10 cellular contexts compared by ENCODE assay signal in the genomic region with DNA sequence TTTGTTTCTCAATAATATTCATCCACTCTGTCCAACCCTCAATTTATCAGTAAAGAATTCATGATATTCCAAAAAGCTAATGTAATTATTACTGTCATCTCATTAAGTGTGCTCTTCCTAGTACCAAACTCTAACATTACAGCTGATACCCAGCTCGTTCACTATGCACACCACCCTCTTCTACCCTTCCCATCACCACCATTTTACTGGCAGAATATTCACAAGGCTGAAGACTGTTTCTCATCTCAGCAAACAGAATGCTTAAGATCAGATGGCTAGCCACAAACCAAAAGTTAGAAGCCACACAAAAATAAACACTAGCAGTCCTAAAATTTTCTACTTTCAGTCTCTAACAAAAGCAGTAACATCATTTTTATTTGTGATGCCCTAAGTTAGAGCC.
DNase-seq lines count a peak whose midpoint lies in the region; ATAC-seq and TF ChIP-seq lines count a peak whose summit lies in the region.
"Had no signal": no experiment of that assay in that cellular context is flagged by ENCODE, and none has a peak within 500 bp of the region (broad histone marks: within the 10 kb centered on the region; RNA-seq: fewer than 3 reads in every experiment).

No MANE protein-coding gene starts in this region.

- H3K36me3 Mint-ChIP-seq in natural killer cell, result no peaks in the 10 kb centered on the region

- POLR2A ChIA-PET in AG04450 (lab: Yijun Ruan, JAX), result no interaction called here

- H3K27me3 Mint-ChIP-seq in natural killer cell (ENCODE audit: low read depth in 2 of 2), result no peaks in the 10 kb centered on the region

- H3K4me3 Mint-ChIP-seq in natural killer cell, result peak overlapping the region; percentile 88

- no peak for DNase-seq in AG04450 (ENCODE audit: low read depth, low spot score)
- DNase-seq in LHCN-M2 (ENCODE audit: low read depth), result peak; percentile 40
- no peak for DNase-seq in breast epithelium (ENCODE audit: low spot score in 2 of 2)
- no peak for DNase-seq in natural killer cell
- no peak for DNase-seq in COLO829 (ENCODE audit: low spot score)
- no peak for DNase-seq in anterior cingulate cortex (lab: John Stamatoyannopoulos, UW)
- no peak for DNase-seq in activated CD4-positive, alpha-beta T cell treated with anti-CD3 and anti-CD28 coated beads for 4 hours
- DNase-seq: COR-L47, NCI-H1417 treated with DMSO at 0.1 percent for 48 hours had no signal

- H3K4me1 Mint-ChIP-seq in natural killer cell, result peaks cover 74 to 88% of the 10 kb centered on the region in 2 donors

- H3K36me3 ChIP-seq in breast epithelium, result no peaks in the 10 kb centered on the region

- peak; percentile 23 to 66 (median 52) for ATAC-seq in natural killer cell
- no peak for ATAC-seq in activated CD4-positive, CD25-positive, alpha-beta regulatory T cell treated with anti-CD3 and anti-CD28 coated beads, Interleukin-2, amount 50 U/mL, for 24 hours

- H3K27ac Mint-ChIP-seq in natural killer cell, result peak overlapping the region; percentile 92 to 94

- H3K4me3 ChIP-seq in AG04450 (ENCODE audit: low read depth, low read length) (peak overlapping the region; percentile 45), breast epithelium (peak overlapping the region in 2 of 3 donors; percentile 47 to 63)

- no peak overlapping the region for H3K27ac ChIP-seq in AG04450 (ENCODE audit: low read depth, low read length)
- H3K27ac ChIP-seq in breast epithelium, result no peak overlapping the region

- no peaks in the 10 kb centered on the region for H3K9me3 Mint-ChIP-seq in natural killer cell

- TF ChIP-seq CTCF in AG04450 (IDR thresholded peaks at IDR 0.05; ENCODE audit: low read depth, low read length) (no peak), breast epithelium (IDR thresholded peaks at IDR 0.05) (no peak), natural killer cell (IDR thresholded peaks at IDR 0.05) (no peak)

- no peaks in the 10 kb centered on the region for H3K9me3 ChIP-seq in AG04450 (ENCODE audit: control insufficient read depth, insufficient read depth, low read length)
- H3K9me3 ChIP-seq in breast epithelium, result no peaks in the 10 kb centered on the region

- no peak for TF ChIP-seq POLR2A in breast epithelium (IDR thresholded peaks at IDR 0.05)

- no peaks in the 10 kb centered on the region for H3K4me1 ChIP-seq in breast epithelium

- CTCF ChIA-PET in AG04450 (lab: Charles Lee), result interaction anchor here (0.6 kb wide), 2 partner anchors 13 to 46 kb away, joined by 3 read pairs; no protein-coding TSS in a partner anchor

- H3K27me3 ChIP-seq in AG04450 (ENCODE audit: control insufficient read depth, insufficient read depth, low read length) (no peaks in the 10 kb centered on the region), breast epithelium (no peaks in the 10 kb centered on the region)

- intact Hi-C loops in breast epithelium (cut with DNase I; ENCODE audit: low total_unique reads) (no loop called here), natural killer cell (cut with micrococcal nuclease) (loop anchor here (5.0 to 10.0 kb wide), 3 partner anchors 40 to 85 kb away; no protein-coding TSS in a partner anchor)

Comparison
In these comparisons a context has a peak if more than half of its experiments do, and no peak if none do; other contexts are left out.
1. ATAC-seq: peak in natural killer cell (3 of 3); none in activated CD4-positive, CD25-positive, alpha-beta regulatory T cell treated with anti-CD3 and anti-CD28 coated beads, Interleukin-2, amount 50 U/mL, for 24 hours (0 of 2).